32 cellular contexts compared by ENCODE assay signal in genomic region chr6:143054329-143054728, GRCh38.
"Had no signal": no experiment of that assay in that cellular context is flagged by ENCODE, and none has a peak within 500 bp of the region (broad histone marks: within the 10 kb centered on the region; RNA-seq: fewer than 3 reads in every experiment).

No MANE protein-coding gene starts in this region.

- H3K9me3 Mint-ChIP-seq: naive B cell; naive thymus-derived CD8-positive, alpha-beta T cell; natural killer cell treated with Interleukin-12 subunit alpha and Interleukin-12 subunit beta and Interleukin-15 and Interleukin-18, amount 100 ng/mL, for 72 hours; neural crest cell; stimulated activated naive B cell treated with anti-CD40 and anti-IgM and Interleukin-4, amounts not matched to agents 10 μg/mL and 1 μg/mL and 100 μg/mL, for 72 hours; stimulated activated naive CD8-positive, alpha-beta T cell treated with anti-CD3 and anti-CD28 coated beads, Interleukin-15, Interleukin-2, amounts not matched to agents 100 ng/mL and 50 ng/mL, for 24 hours; type B pancreatic cell had no signal

- DNase-seq: naive B cell; naive thymus-derived CD8-positive, alpha-beta T cell; nephron progenitor cell; nucleus accumbens; ovary; posterior cingulate gyrus; psoas muscle; right cardiac atrium; spleen; stimulated activated CD4-positive, alpha-beta T cell treated with anti-CD3 and anti-CD28 coated beads, Interleukin-12 subunit alpha, Interleukin-12 subunit beta, amount 100 ng/mL, for 4 hours; stimulated activated CD4-positive, alpha-beta T cell treated with anti-CD3 and anti-CD28 coated beads, Interleukin-1b, Interleukin-23, amount 100 ng/mL, for 48 hours; stimulated activated CD4-positive, alpha-beta T cell treated with anti-CD3 and anti-CD28 coated beads, Interleukin-4, amount 100 ng/mL, for 1 hour; stimulated activated CD4-positive, alpha-beta T cell treated with anti-CD3 and anti-CD28 coated beads, Interleukin-4, amount 100 ng/mL, for 4 hours; stimulated activated CD8-positive, alpha-beta memory T cell treated with anti-CD3 and anti-CD28 coated beads, Interleukin-4, amount 100 ng/mL, for 48 hours; stimulated activated naive B cell treated with anti-CD40 and anti-IgM and Interleukin-4, amounts not matched to agents 10 μg/mL and 1 μg/mL and 100 μg/mL, for 72 hours; stimulated activated naive CD4-positive, alpha-beta T cell treated with Interleukin-2 at 50 U/mL for 16 hours; stomach; thyroid gland; upper lobe of right lung; uterus had no signal

- H3K4me2 ChIP-seq: smooth muscle cell had no signal

- H3K27ac ChIP-seq: neutrophil, ovary, parathyroid adenoma, psoas muscle, skin epidermis, spleen, stomach, thoracic aorta, thyroid gland, tibial nerve, upper lobe of right lung, uterus had no signal

- H3K4me1 ChIP-seq: parathyroid adenoma, thyroid gland, upper lobe of right lung, uterus had no signal

- H2AFZ ChIP-seq: parathyroid adenoma had no signal

- ATAC-seq: naive thymus-derived CD8-positive, alpha-beta T cell; natural killer cell treated with Interleukin-12 subunit alpha and Interleukin-12 subunit beta and Interleukin-15 and Interleukin-18, amount 100 ng/mL, for 72 hours; psoas muscle; right cardiac atrium; sciatic nerve; stimulated activated naive B cell treated with anti-CD40 and anti-IgM and Interleukin-4, amounts not matched to agents 10 μg/mL and 1 μg/mL and 100 μg/mL, for 72 hours; upper lobe of right lung had no signal

- H3K27me3 ChIP-seq: neutrophil, ovary, stomach, thyroid gland, tibial nerve, upper lobe of right lung, uterus had no signal

- H3K79me2 ChIP-seq: parathyroid adenoma had no signal

- H3K36me3 Mint-ChIP-seq: naive B cell; naive thymus-derived CD8-positive, alpha-beta T cell; natural killer cell treated with Interleukin-12 subunit alpha and Interleukin-12 subunit beta and Interleukin-15 and Interleukin-18, amount 100 ng/mL, for 72 hours; stimulated activated naive B cell treated with anti-CD40 and anti-IgM and Interleukin-4, amounts not matched to agents 10 μg/mL and 1 μg/mL and 100 μg/mL, for 72 hours; type B pancreatic cell had no signal

- H3K27ac Mint-ChIP-seq: naive B cell; natural killer cell treated with Interleukin-12 subunit alpha and Interleukin-12 subunit beta and Interleukin-15 and Interleukin-18, amount 100 ng/mL, for 72 hours; nephron progenitor cell; progenitor cell of endocrine pancreas; stimulated activated naive B cell treated with anti-CD40 and anti-IgM and Interleukin-4, amounts not matched to agents 10 μg/mL and 1 μg/mL and 100 μg/mL, for 72 hours; stimulated activated naive CD8-positive, alpha-beta T cell treated with anti-CD3 and anti-CD28 coated beads, Interleukin-15, Interleukin-2, amounts not matched to agents 100 ng/mL and 50 ng/mL, for 24 hours; type B pancreatic cell had no signal

- H3K27me3 Mint-ChIP-seq: naive B cell, type B pancreatic cell had no signal

- H3K9ac ChIP-seq: parathyroid adenoma had no signal

- H3K36me3 ChIP-seq: neutrophil, ovary, spleen, stomach, thoracic aorta, thyroid gland, tibial nerve, upper lobe of right lung, uterus had no signal

- H3K4me3 ChIP-seq: ovary, psoas muscle, skin epidermis, smooth muscle cell, spleen, stomach, thoracic aorta, thyroid gland, tibial nerve, upper lobe of right lung, uterus had no signal

- H3K4me3 Mint-ChIP-seq: naive B cell; naive thymus-derived CD8-positive, alpha-beta T cell; natural killer cell treated with Interleukin-12 subunit alpha and Interleukin-12 subunit beta and Interleukin-15 and Interleukin-18, amount 100 ng/mL, for 72 hours; nephron progenitor cell; neural crest cell; stimulated activated naive B cell treated with anti-CD40 and anti-IgM and Interleukin-4, amounts not matched to agents 10 μg/mL and 1 μg/mL and 100 μg/mL, for 72 hours; stimulated activated naive CD8-positive, alpha-beta T cell treated with anti-CD3 and anti-CD28 coated beads, Interleukin-15, Interleukin-2, amounts not matched to agents 100 ng/mL and 50 ng/mL, for 24 hours; type B pancreatic cell had no signal

- H3K9me3 ChIP-seq: neutrophil, ovary, psoas muscle, stomach, thoracic aorta, thyroid gland, tibial nerve, upper lobe of right lung, uterus had no signal
